ENCODE assay signal across 8 cellular contexts in the genomic region with DNA sequence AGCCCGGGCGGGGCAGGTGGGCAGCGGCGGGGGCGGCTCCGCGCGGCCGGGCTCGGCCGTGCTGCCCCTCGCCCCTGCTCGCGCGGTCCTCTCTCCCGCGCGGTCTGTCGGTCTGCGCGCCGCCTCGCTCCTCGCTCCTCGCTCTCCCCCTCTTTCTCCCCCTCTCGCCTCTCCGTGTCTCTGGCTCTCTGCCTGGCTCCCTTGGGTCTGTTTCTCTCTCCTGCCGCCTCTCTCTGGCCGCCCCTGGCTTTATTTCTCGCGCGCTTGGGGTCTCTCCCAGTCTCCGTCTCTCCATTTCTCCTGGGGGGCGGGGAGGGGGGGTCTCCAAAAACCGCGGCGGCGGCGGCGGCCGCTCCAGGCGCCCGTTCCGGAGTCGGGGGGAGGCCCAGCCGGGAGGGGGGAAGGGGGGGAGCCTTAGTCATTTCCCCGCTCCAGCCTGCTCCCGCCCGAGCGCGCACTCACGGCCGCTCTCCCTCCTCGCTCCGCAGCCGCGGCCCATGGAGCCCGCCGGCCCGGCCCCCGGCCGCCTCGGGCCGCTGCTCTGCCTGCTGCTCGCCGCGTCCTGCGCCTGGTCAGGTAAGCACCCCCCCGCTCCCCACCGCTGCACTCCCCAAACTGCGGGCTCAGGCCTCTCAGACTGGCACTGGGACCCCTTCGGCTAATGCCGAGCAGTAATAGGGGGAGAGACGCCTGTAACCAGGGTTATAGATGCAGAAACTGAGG. TPM values are rescaled to one million over a fixed set of nuclear protein-coding genes. Genes with fewer than 3 reads are reported as not detected.
A peak's percentile ranks its signal among the peaks of the same experiment; 100 is the strongest.
DNase-seq lines count a peak whose midpoint lies in the region; ATAC-seq and TF ChIP-seq lines count a peak whose summit lies in the region.

A gene (plus strand): TSS at position 457 of the 723 bp plus-strand sequence. CDS start 41 bp downstream, at position 498.

- no peak within 1 kb of the TSS for H3K23ac ChIP-seq in mesendoderm (ENCODE audit: low read length)

- H3K4me1 ChIP-seq in mesendoderm (ENCODE audit: control insufficient read depth, low read depth, low read length) (no peaks in the 10 kb centered on the region), suprapubic skin (peaks cover 79% of the 10 kb centered on the region)

- peak within 1 kb of the TSS; percentile 75 for H2BK120ac ChIP-seq in mesendoderm (ENCODE audit: low read depth, low read length)

- no peaks in the 10 kb centered on the region for H3K79me1 ChIP-seq in mesendoderm (ENCODE audit: low read length)

- TF ChIP-seq CTCF in HL-60 (IDR thresholded peaks at IDR 0.05; ENCODE audit: insufficient read depth, low read length) = no peak
- TF ChIP-seq CTCF in suprapubic skin (IDR thresholded peaks at IDR 0.05) = no peak

- peak within 1 kb of the TSS; percentile 70 for H3K9ac ChIP-seq in mesendoderm (ENCODE audit: low read length)

- no peaks in the 10 kb centered on the region for H3K36me3 Mint-ChIP-seq in T-cell

- no peak for TF ChIP-seq EP300 in suprapubic skin (IDR thresholded peaks at IDR 0.05)

- peak in 1 of 2 donors; percentile 13 for TF ChIP-seq POLR2A in suprapubic skin (IDR thresholded peaks at IDR 0.05)

- no peak within 1 kb of the TSS for H2AK5ac ChIP-seq in mesendoderm (ENCODE audit: low read length)

- CTCF ChIA-PET in T-cell (lab: Charles Lee) = no interaction called here

- H3K27ac ChIP-seq in HL-60 (replicated peaks) = peak within 1 kb of the TSS; percentile 97
- H3K27ac ChIP-seq in epithelial cell of prostate = peak within 1 kb of the TSS; percentile 77
- peak within 1 kb of the TSS; percentile 49 for H3K27ac ChIP-seq in mesendoderm (ENCODE audit: low read depth, low read length)
- H3K27ac ChIP-seq in suprapubic skin = peak within 1 kb of the TSS; percentile 95

- no peak within 1 kb of the TSS for H2BK15ac ChIP-seq in mesendoderm (replicated peaks; ENCODE audit: low read depth)

- no CpG with 5 or more reads among the region's 74 CpGs for WGBS in mesendoderm (ENCODE audit: extremely low coverage, insufficient coverage, low lambda C conversion rate)
- WGBS in suprapubic skin = under 1% methylated on average over 30 of the region's 74 CpGs

- in situ Hi-C loops in Caki2 (cut with HindIII; ENCODE audit: low pct_unique_long_range_greater_than_20kb, low sequenced_read_pairs) = no loop called here

- H3K9me3 Mint-ChIP-seq in T-cell = no peaks in the 10 kb centered on the region

- H3K27ac Mint-ChIP-seq in T-cell = no peak within 1 kb of the TSS

- H3K18ac ChIP-seq in mesendoderm (ENCODE audit: low read length) = peak within 1 kb of the TSS; percentile 89

- H3K4me1 Mint-ChIP-seq in T-cell = peaks cover 0 to 9% (median 5%) of the 10 kb centered on the region in 3 donors

- DNase-seq in Caki2 (ENCODE audit: low read depth) = peak; percentile 63
- peak in 1 of 2 experiments; percentile 58 for DNase-seq in HL-60 (ENCODE audit: low read depth in 1 of 2, low spot score in 1 of 2)
- no peak for DNase-seq in T-cell
- no peak for DNase-seq in epithelial cell of prostate (ENCODE audit: low read depth, low spot score)
- DNase-seq in mesendoderm = peak; percentile 61
- DNase-seq in suprapubic skin (ENCODE audit: low spot score in 2 of 2) = peak in 1 of 2 donors; percentile 81
- no peak for DNase-seq in SHP77 treated with DMSO at 0.1 percent for 48 hours (lab: John Stamatoyannopoulos, UW)

- H3K4ac ChIP-seq in mesendoderm (ENCODE audit: low read depth, low read length) = peak within 1 kb of the TSS; percentile 48

- H3K36me3 ChIP-seq in mesendoderm (ENCODE audit: control insufficient read depth, insufficient read depth, low read length) = no peaks in the 10 kb centered on the region
- H3K36me3 ChIP-seq in suprapubic skin = no peaks in the 10 kb centered on the region

- peak within 1 kb of the TSS; percentile 73 for H3K4me2 ChIP-seq in mesendoderm (ENCODE audit: low read length)

- H3K27me3 ChIP-seq in HL-60 (ENCODE audit: insufficient read depth, poor library complexity, severe bottlenecking) (no peaks in the 10 kb centered on the region), mesendoderm (ENCODE audit: insufficient read depth, low read length, poor library complexity) (no peaks in the 10 kb centered on the region), suprapubic skin (no peaks in the 10 kb centered on the region)

- H4K5ac ChIP-seq in mesendoderm (ENCODE audit: low read length) = no peak within 1 kb of the TSS

- POLR2A ChIA-PET in T-cell (lab: Charles Lee) = no interaction called here

- no peak within 1 kb of the TSS for H4K8ac ChIP-seq in mesendoderm (ENCODE audit: low read depth, low read length)

- no peaks in the 10 kb centered on the region for H3K79me2 ChIP-seq in mesendoderm (ENCODE audit: control insufficient read depth, insufficient read depth, low read length)

- peak within 1 kb of the TSS; percentile 41 to 79 (median 66) for H3K4me3 Mint-ChIP-seq in T-cell

- H2BK5ac ChIP-seq in mesendoderm (ENCODE audit: low read length) = no peak within 1 kb of the TSS

- H3K56ac ChIP-seq in mesendoderm (ENCODE audit: low read length) = peak within 1 kb of the TSS; percentile 87

- H3K9me3 ChIP-seq in suprapubic skin = no peaks in the 10 kb centered on the region

- ATAC-seq in T-cell (replicated peaks in 1 of 4) = peak in 2 of 4 experiments; percentile 28 to 34
- no peak for ATAC-seq in HG03457 (IDR thresholded peaks at IDR 0.05; ENCODE audit: unreplicated experiment)

- peak within 1 kb of the TSS; percentile 73 for H3K4me3 ChIP-seq in HL-60 (replicated peaks; ENCODE audit: insufficient read depth, low read length)
- H3K4me3 ChIP-seq in mesendoderm (ENCODE audit: low read length) = peak within 1 kb of the TSS; percentile 52
- H3K4me3 ChIP-seq in suprapubic skin = peak within 1 kb of the TSS; percentile 82

- H3K27me3 Mint-ChIP-seq in T-cell = peaks cover 65 to 69% of the 10 kb centered on the region in 2 donors

RNA-seq across cellular contexts. Expression of the gene that starts here (rescaled TPM):
- 50.7 and 56.2 TPM in 2 replicates for total RNA-seq in Caki2 (2014; rRNA removed; shearing (Covaris generic); ENCODE audit: low replicate concordance)
- total RNA-seq in T-cell (under 1 TPM in 4 of 5 donors, not detected in 1; 0.15 to 0.72 (median 0.50) TPM), suprapubic skin (10 to 100 TPM; 30.3 to 53.3 (median 47.3) TPM)
- polyA plus RNA-seq in mesendoderm (2013, experiment 1 of 2) = 3.3 TPM
- polyA plus RNA-seq in mesendoderm (2013, experiment 2 of 2) = 3.5 TPM

Comparison
In these comparisons a context has a peak if more than half of its experiments do, and no peak if none do; other contexts are left out.
1. RNA of the gene that starts here (total RNA-seq): 50.7 to 56.2 TPM in Caki2 and 30.3 to 53.3 TPM in suprapubic skin; 0.15 to 0.72 TPM in T-cell; every median in the first group is over 10 times any median in the second.
2. DNase-seq: peak in Caki2 (single experiment) and mesendoderm (single experiment); none in T-cell (0 of 34), epithelial cell of prostate (single experiment) and SHP77 treated with DMSO at 0.1 percent for 48 hours (single experiment).
3. Peak in every context shown above with its lines, with median percentiles within 50 percentile points of each other: H3K27ac ChIP-seq and H3K4me3 ChIP-seq.